In the genomic region with DNA sequence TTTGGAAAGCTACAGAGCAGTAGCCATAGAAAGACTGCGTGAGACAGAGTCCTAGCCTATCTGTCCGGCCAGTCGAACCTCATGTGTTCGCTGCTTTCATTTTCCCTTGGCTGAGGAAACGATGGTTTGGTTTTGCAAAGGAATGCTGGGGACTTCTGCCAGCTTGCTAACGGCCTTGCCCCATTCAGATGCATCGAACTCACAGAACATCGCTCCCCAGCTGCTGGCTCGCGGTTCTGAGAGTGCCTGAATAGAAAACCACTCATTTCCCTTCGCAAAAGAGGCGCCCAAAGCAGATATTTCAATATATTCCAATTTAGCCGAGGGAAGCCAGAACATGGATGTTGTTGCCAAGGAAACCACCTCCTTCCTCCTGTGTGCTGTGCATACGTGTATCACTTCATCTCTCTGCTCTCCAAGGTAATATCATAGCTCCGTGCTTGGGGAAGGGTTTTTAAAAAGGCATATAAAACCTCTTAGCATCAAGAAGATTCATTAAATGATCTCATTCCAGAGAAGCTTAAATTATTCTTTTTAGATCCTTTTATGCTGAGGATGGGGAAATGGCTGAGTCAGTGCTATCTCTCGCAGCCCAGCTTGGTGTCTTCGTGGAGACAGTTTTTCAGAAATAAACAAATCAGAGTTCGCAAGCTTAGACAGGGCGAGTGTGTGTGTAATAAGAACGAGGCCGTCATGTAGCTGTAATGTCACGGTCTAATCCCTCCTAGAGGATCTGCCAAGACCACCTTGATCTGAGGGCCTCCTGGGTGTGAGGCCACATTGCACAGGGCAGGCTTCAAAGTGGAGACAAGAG, we compare ENCODE assay signal across 9 cellular contexts.
DNase-seq lines count a peak whose midpoint lies in the region; ATAC-seq and TF ChIP-seq lines count a peak whose summit lies in the region.
"Had no signal": no experiment of that assay in that cellular context is flagged by ENCODE, and none has a peak within 500 bp of the region (broad histone marks: within the 10 kb centered on the region; RNA-seq: fewer than 3 reads in every experiment).

No MANE protein-coding gene starts in this region.

- H3K14ac ChIP-seq in neuronal stem cell (ENCODE audit: low read length), result no peak overlapping the region

- H2BK12ac ChIP-seq in neuronal stem cell (ENCODE audit: low read length), result no peak overlapping the region

- no peak overlapping the region for H3K9ac ChIP-seq in neuronal stem cell (ENCODE audit: low read depth, low read length, poor library complexity)

- H3K9me3 ChIP-seq in tibial artery (no peaks in the 10 kb centered on the region), neuronal stem cell (replicated peaks in 1 of 2; ENCODE audit: control insufficient read depth in 2 of 2, insufficient read depth in 1 of 2, low read depth in 1 of 2, low read length in 2 of 2) (no peaks in the 10 kb centered on the region)

- H3K4me3 ChIP-seq in tibial artery, result peak overlapping the region; percentile 20 to 47
- no peak overlapping the region for H3K4me3 ChIP-seq in neuronal stem cell (ENCODE audit: low read length in 2 of 2)

- no peak overlapping the region for H3K18ac ChIP-seq in neuronal stem cell (ENCODE audit: low read length)

- H3K36me3 ChIP-seq in tibial artery (no peaks in the 10 kb centered on the region), neuronal stem cell (replicated peaks in 1 of 2; ENCODE audit: control insufficient read depth in 2 of 2, insufficient read depth in 2 of 2, low read length in 2 of 2) (no peaks in the 10 kb centered on the region)

- H4K8ac ChIP-seq in neuronal stem cell (ENCODE audit: low read depth, low read length), result no peak overlapping the region

- TF ChIP-seq CTCF in tibial artery (IDR thresholded peaks at IDR 0.05), result no peak

- DNase-seq in LHCN-M2 (ENCODE audit: low read depth) (peak; percentile 72), cerebellar cortex (ENCODE audit: low spot score) (peak; percentile 62), middle frontal gyrus (ENCODE audit: extremely low spot score, low spot score) (peak; percentile 60), tibial artery (peak in 1 of 2 donors; percentile 41), neuronal stem cell (ENCODE audit: low spot score) (no peak), NCI-H128 (lab: John Stamatoyannopoulos, UW; ENCODE audit: unreplicated experiment) (no peak)
- DNase-seq: foreskin melanocyte, naive B cell had no signal

- H3K4me1 ChIP-seq in tibial artery, result peaks cover 0 to 9% (median 3%) of the 10 kb centered on the region in 4 donors
- H3K4me1 ChIP-seq in neuronal stem cell (ENCODE audit: control insufficient read depth in 2 of 2, insufficient read depth in 1 of 2, low read depth in 1 of 2, low read length in 2 of 2), result no peaks in the 10 kb centered on the region

- H3K4me2 ChIP-seq in neuronal stem cell (ENCODE audit: insufficient read depth, low read length, poor library complexity, severe bottlenecking), result no peak overlapping the region

- H2AFZ ChIP-seq in neuronal stem cell (ENCODE audit: low read length), result no peak overlapping the region

- WGBS in neuronal stem cell (ENCODE audit: extremely low coverage in 2 of 2, insufficient read length in 2 of 2, insufficient replicate concordance in 1 of 2), 2 donors, result no CpG with 5 or more reads among the region's 22 CpGs

- no peaks in the 10 kb centered on the region for H3K79me1 ChIP-seq in neuronal stem cell (ENCODE audit: low read depth, low read length)

- H4K91ac ChIP-seq in neuronal stem cell (ENCODE audit: low read depth, low read length, poor library complexity), result no peak overlapping the region

- no peak overlapping the region for H2BK120ac ChIP-seq in neuronal stem cell (ENCODE audit: low read depth, low read length)

- H2AK5ac ChIP-seq in neuronal stem cell (ENCODE audit: low read depth, low read length), result no peak overlapping the region

- H3K27ac ChIP-seq in tibial artery (peak overlapping the region; percentile 73 to 76), neuronal stem cell (replicated peaks; ENCODE audit: low read length) (no peak overlapping the region)

- no peak overlapping the region for H3K4ac ChIP-seq in neuronal stem cell (ENCODE audit: low read length)

- no peak overlapping the region for H2BK5ac ChIP-seq in neuronal stem cell (ENCODE audit: low read length)

- no peak overlapping the region for H2BK15ac ChIP-seq in neuronal stem cell (ENCODE audit: low read length)

- ATAC-seq in HG03097 (IDR thresholded peaks at IDR 0.05; ENCODE audit: low FRiP score, unreplicated experiment), result no peak

- no peaks in the 10 kb centered on the region for H3K27me3 ChIP-seq in tibial artery
- no peaks in the 10 kb centered on the region for H3K27me3 ChIP-seq in neuronal stem cell (ENCODE audit: control insufficient read depth in 3 of 3, insufficient read depth in 3 of 3, low read depth in 1 of 3, low read length in 3 of 3)

- intact Hi-C loops in tibial artery (cut with DNase I; ENCODE audit: low total_unique reads), result no loop called here

- H3K23ac ChIP-seq in neuronal stem cell (ENCODE audit: low read depth, low read length, poor library complexity), result no peak overlapping the region

Comparison
In these comparisons a context has a peak if more than half of its experiments do, and no peak if none do; other contexts are left out.
1. DNase-seq: peak in LHCN-M2 (single experiment), cerebellar cortex (single experiment) and middle frontal gyrus (single experiment); none in neuronal stem cell (single experiment) and NCI-H128 (single experiment).
2. H3K4me3 ChIP-seq: peak in tibial artery (2 of 2); none in neuronal stem cell (0 of 2).